Comparison of ENCODE assay signal across 1 cellular context in genomic region chr20:49674383-49675352, GRCh38.
TF ChIP-seq lines count a peak whose summit lies in the region.

No MANE protein-coding gene starts in this region.

TF ChIP-seq in HCT116, 20 proteins besides CTCF, POLR2A, EP300 and RAD21 (continued from another document):
- TF ChIP-seq, protein P1, sequence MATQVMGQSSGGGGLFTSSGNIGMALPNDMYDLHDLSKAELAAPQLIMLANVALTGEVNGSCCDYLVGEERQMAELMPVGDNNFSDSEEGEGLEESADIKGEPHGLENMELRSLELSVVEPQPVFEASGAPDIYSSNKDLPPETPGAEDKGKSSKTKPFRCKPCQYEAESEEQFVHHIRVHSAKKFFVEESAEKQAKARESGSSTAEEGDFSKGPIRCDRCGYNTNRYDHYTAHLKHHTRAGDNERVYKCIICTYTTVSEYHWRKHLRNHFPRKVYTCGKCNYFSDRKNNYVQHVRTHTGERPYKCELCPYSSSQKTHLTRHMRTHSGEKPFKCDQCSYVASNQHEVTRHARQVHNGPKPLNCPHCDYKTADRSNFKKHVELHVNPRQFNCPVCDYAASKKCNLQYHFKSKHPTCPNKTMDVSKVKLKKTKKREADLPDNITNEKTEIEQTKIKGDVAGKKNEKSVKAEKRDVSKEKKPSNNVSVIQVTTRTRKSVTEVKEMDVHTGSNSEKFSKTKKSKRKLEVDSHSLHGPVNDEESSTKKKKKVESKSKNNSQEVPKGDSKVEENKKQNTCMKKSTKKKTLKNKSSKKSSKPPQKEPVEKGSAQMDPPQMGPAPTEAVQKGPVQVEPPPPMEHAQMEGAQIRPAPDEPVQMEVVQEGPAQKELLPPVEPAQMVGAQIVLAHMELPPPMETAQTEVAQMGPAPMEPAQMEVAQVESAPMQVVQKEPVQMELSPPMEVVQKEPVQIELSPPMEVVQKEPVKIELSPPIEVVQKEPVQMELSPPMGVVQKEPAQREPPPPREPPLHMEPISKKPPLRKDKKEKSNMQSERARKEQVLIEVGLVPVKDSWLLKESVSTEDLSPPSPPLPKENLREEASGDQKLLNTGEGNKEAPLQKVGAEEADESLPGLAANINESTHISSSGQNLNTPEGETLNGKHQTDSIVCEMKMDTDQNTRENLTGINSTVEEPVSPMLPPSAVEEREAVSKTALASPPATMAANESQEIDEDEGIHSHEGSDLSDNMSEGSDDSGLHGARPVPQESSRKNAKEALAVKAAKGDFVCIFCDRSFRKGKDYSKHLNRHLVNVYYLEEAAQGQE (IDR thresholded peaks at IDR 0.05; ENCODE audit: low read depth), result no peak
- peak; percentile 60; the same call in 1 of the 2 replicates for TF ChIP-seq SP1 (IDR thresholded peaks at IDR 0.05; ENCODE audit: low read depth)
- TF ChIP-seq SRF (IDR thresholded peaks at IDR 0.05; ENCODE audit: low read depth), result no peak
- peak; percentile 70 for TF ChIP-seq JUND (IDR thresholded peaks at IDR 0.05)
- no peak for TF ChIP-seq TCF7L2 (IDR thresholded peaks at IDR 0.05; ENCODE audit: borderline replicate concordance, extremely low read depth, insufficient read depth, insufficient read length)
- TF ChIP-seq EGR1 (IDR thresholded peaks at IDR 0.05; ENCODE audit: low read depth), result no peak
- TF ChIP-seq YY1 (IDR thresholded peaks at IDR 0.05; ENCODE audit: extremely low read depth, insufficient replicate concordance, low read depth, low read length), result peak; percentile 5
- no peak; the same call in 1 of the 2 replicates for TF ChIP-seq SIN3A (IDR thresholded peaks at IDR 0.05; ENCODE audit: low read depth)
